In the genomic region with DNA sequence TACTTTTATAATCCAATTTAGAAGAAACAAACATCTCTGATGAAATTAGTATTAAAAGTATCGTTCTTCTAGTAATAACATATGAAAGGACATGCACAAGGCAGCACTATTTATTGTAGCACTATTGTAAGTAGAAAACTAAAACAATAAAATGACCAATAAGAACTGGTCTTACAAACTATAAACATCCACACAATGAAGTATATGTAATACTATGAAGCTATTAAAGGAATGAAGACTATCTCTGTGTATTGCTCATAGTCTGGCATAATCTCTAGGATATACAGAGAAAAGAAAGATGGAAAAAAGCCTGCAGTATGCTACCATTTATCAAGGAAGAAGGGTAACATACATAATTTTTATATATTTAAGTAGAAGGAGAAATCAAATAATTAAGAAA, we compare ENCODE assay signal across 16 cellular contexts. TPM values are rescaled to one million over a fixed set of nuclear protein-coding genes. Genes with fewer than 3 reads are reported as not detected.
A peak's percentile ranks its signal among the peaks of the same experiment; 100 is the strongest.
DNase-seq lines count a peak whose midpoint lies in the region; ATAC-seq and TF ChIP-seq lines count a peak whose summit lies in the region.
"Had no signal": no experiment of that assay in that cellular context is flagged by ENCODE, and none has a peak within 500 bp of the region (broad histone marks: within the 10 kb centered on the region; RNA-seq: fewer than 3 reads in every experiment).

No MANE protein-coding gene starts in this region.

- no peak overlapping the region for H3K4me2 ChIP-seq in IMR-90 (ENCODE audit: low read depth, low read length)
- H3K4me2 ChIP-seq: GM23338 had no signal

- H3K79me1 ChIP-seq in IMR-90 (ENCODE audit: low read depth in 1 of 2, low read length in 2 of 2) = peaks cover 0 to 3% of the 10 kb centered on the region in 2 experiments; a peak in 1 of 4 replicates

- no peaks in the 10 kb centered on the region for H3K9me1 ChIP-seq in IMR-90 (ENCODE audit: insufficient read depth, low read length)

- H3K4me3 ChIP-seq in IMR-90 (ENCODE audit: insufficient read depth, low read depth, low read length) = no peak overlapping the region
- H3K4me3 ChIP-seq: GM23338 had no signal

- H3K4me1 ChIP-seq in IMR-90 (ENCODE audit: control insufficient read depth, insufficient read depth, low read length) = peaks cover under 1% of the 10 kb centered on the region; the same call in 1 of the 2 replicates
- H3K4me1 ChIP-seq: BE2C had no signal

- H3K56ac ChIP-seq in IMR-90 (ENCODE audit: extremely low read depth, insufficient read depth, low read length) = no peak overlapping the region

- H2BK120ac ChIP-seq in IMR-90 (ENCODE audit: low read depth, low read length) = no peak overlapping the region

- no peak overlapping the region for H2AK5ac ChIP-seq in IMR-90 (ENCODE audit: low read depth, low read length)

- H4K5ac ChIP-seq in IMR-90 (ENCODE audit: low read depth, low read length) = no peak overlapping the region

- H3K9ac ChIP-seq in IMR-90 (ENCODE audit: low read depth, low read length) = no peak overlapping the region

- no peak overlapping the region for H2AK9ac ChIP-seq in IMR-90 (replicated peaks; ENCODE audit: low read depth, low read length, poor library complexity)

- no peak for TF ChIP-seq POLR2A in IMR-90 (IDR thresholded peaks at IDR 0.05; ENCODE audit: low read depth, low read length)

- no peak for TF ChIP-seq CTCF in IMR-90 (conservative IDR thresholded peaks at IDR 0.05; ENCODE audit: low read depth, low read length)
- no peak for TF ChIP-seq CTCF in mesothelial cell of epicardium (IDR thresholded peaks at IDR 0.05; ENCODE audit: unreplicated experiment)

- H3K36me3 ChIP-seq in IMR-90 (ENCODE audit: control insufficient read depth, insufficient read depth, low read length) = no peaks in the 10 kb centered on the region
- H3K36me3 ChIP-seq: BE2C had no signal

- in situ Hi-C loops in IMR-90 (cut with MboI; ENCODE audit: low sequenced_read_pairs) = no loop called here

- no peak overlapping the region for H3K4me3 Mint-ChIP-seq in mesothelial cell of epicardium
- H3K4me3 Mint-ChIP-seq: CD4-positive, alpha-beta memory T cell; GM23338; H9; IgD-negative memory B cell had no signal

- peak; percentile 93 for ATAC-seq in IMR-90 (ENCODE audit: low read depth)
- ATAC-seq in GM19452 (IDR thresholded peaks at IDR 0.05; ENCODE audit: unreplicated experiment) = no peak
- no peak for ATAC-seq in activated CD4-positive, CD25-positive, alpha-beta regulatory T cell treated with anti-CD3 and anti-CD28 coated beads, Interleukin-2, amount 50 U/mL, for 24 hours
- ATAC-seq in GM19035 (IDR thresholded peaks at IDR 0.05; ENCODE audit: unreplicated experiment) = no peak
- ATAC-seq: GM23338 had no signal

- peaks cover 17% of the 10 kb centered on the region for H3K36me3 Mint-ChIP-seq in mesothelial cell of epicardium
- H3K36me3 Mint-ChIP-seq: CD4-positive, alpha-beta memory T cell; IgD-negative memory B cell had no signal

- no peak for TF ChIP-seq RAD21 in IMR-90 (IDR thresholded peaks at IDR 0.05; ENCODE audit: low read length)

- peak; percentile 60 for DNase-seq in IMR-90
- peak; percentile 17 for DNase-seq in fibroblast of peridontal ligament (ENCODE audit: extremely low read depth)
- no peak for DNase-seq in mesothelial cell of epicardium (ENCODE audit: low spot score in 2 of 2, unreplicated experiment in 2 of 2)
- no peak for DNase-seq in AG08395 (ENCODE audit: low spot score)
- DNase-seq: BE2C; CD4-positive, alpha-beta memory T cell; DMS153; DMS79 treated with DMSO at 0.1 percent for 48 hours; GDM1; H9 had no signal

- CTCF ChIA-PET in IMR-90 (lab: Yijun Ruan, JAX) = no interaction called here

- H3K14ac ChIP-seq in IMR-90 (replicated peaks; ENCODE audit: low read depth, low read length) = no peak overlapping the region

- H4K20me1 ChIP-seq in IMR-90 (ENCODE audit: insufficient read depth, low read length) = no peaks in the 10 kb centered on the region

- peaks cover 7% of the 10 kb centered on the region for H3K9me3 Mint-ChIP-seq in mesothelial cell of epicardium
- H3K9me3 Mint-ChIP-seq: GM23338, H9, IgD-negative memory B cell had no signal

- BruUV-seq in IMR-90 (replicated peaks; lab: Mats Ljungman, UMichigan) = no TSS peak

- H4K91ac ChIP-seq in IMR-90 (ENCODE audit: insufficient read depth, low read depth, low read length) = no peak overlapping the region

- H3K9me3 ChIP-seq in IMR-90 (ENCODE audit: control insufficient read depth, insufficient read depth, low read length) = no peaks in the 10 kb centered on the region
- H3K9me3 ChIP-seq: BE2C had no signal

- H3K18ac ChIP-seq in IMR-90 (ENCODE audit: low read depth, low read length) = no peak overlapping the region

- H3K27me3 Mint-ChIP-seq in mesothelial cell of epicardium (ENCODE audit: low read depth) = no peaks in the 10 kb centered on the region
- H3K27me3 Mint-ChIP-seq: IgD-negative memory B cell had no signal

- H2BK15ac ChIP-seq in IMR-90 (ENCODE audit: low read depth, low read length) = no peak overlapping the region

- no peak overlapping the region for H3K4ac ChIP-seq in IMR-90 (ENCODE audit: low read depth, low read length)

- H3K27me3 ChIP-seq in IMR-90 (ENCODE audit: control insufficient read depth, insufficient read depth, low read length) = no peaks in the 10 kb centered on the region
- H3K27me3 ChIP-seq: BE2C had no signal

- H3K4me1 Mint-ChIP-seq in mesothelial cell of epicardium = peaks cover 22% of the 10 kb centered on the region
- H3K4me1 Mint-ChIP-seq: CD4-positive, alpha-beta memory T cell; IgD-negative memory B cell had no signal

- intact Hi-C loops in IMR-90 (cut with micrococcal nuclease) = no loop called here

- dilution Hi-C loops in IMR-90 (cut with HindIII; ENCODE audit: low sequenced_read_pairs, unreplicated experiment) = no loop called here

- no peak overlapping the region for H4K8ac ChIP-seq in IMR-90 (ENCODE audit: low read depth in 2 of 2, low read length in 2 of 2)

- H3K27ac ChIP-seq in IMR-90 (ENCODE audit: insufficient read depth, low read length) = no peak overlapping the region
- H3K27ac ChIP-seq: C4-2B had no signal

- H2BK20ac ChIP-seq in IMR-90 (ENCODE audit: low read depth, low read length) = no peak overlapping the region

- H2BK5ac ChIP-seq in IMR-90 (ENCODE audit: low read depth, low read length, poor library complexity, severe bottlenecking) = no peak overlapping the region

- H3K23ac ChIP-seq in IMR-90 (ENCODE audit: low read depth, low read length) = no peak overlapping the region

- POLR2A ChIA-PET in IMR-90 (lab: Charles Lee; ENCODE audit: unreplicated experiment) = no interaction called here

- no CpG with 5 or more reads among the region's 1 CpG for WGBS in IMR-90 (ENCODE audit: extremely low coverage in 2 of 2, insufficient read length in 1 of 2), 2 experiments

- peak overlapping the region; percentile 43 for H3K27ac Mint-ChIP-seq in mesothelial cell of epicardium
- H3K27ac Mint-ChIP-seq: CD4-positive, alpha-beta memory T cell; GM23338; H9; IgD-negative memory B cell had no signal

- H2AFZ ChIP-seq in IMR-90 (replicated peaks; ENCODE audit: low read length, poor library complexity) = no peak overlapping the region
- H2AFZ ChIP-seq: GM23338 had no signal

TF ChIP-seq in IMR-90, 13 proteins besides CTCF, POLR2A, EP300 and RAD21:
- TF ChIP-seq BHLHE40 (IDR thresholded peaks at IDR 0.05; ENCODE audit: low read depth, low read length) = no peak
- no peak for TF ChIP-seq MAZ (IDR thresholded peaks at IDR 0.05; ENCODE audit: borderline replicate concordance, low read depth, low read length)
- TF ChIP-seq MXI1 (IDR thresholded peaks at IDR 0.05; ENCODE audit: borderline replicate concordance, low read depth, low read length) = no peak
- TF ChIP-seq RFX5 (IDR thresholded peaks at IDR 0.05; ENCODE audit: low read depth, low read length) = no peak
- no peak for TF ChIP-seq NFE2L2 (IDR thresholded peaks at IDR 0.05; ENCODE audit: low read depth, low read length)
- no peak for TF ChIP-seq MAFK (IDR thresholded peaks at IDR 0.05; ENCODE audit: low read depth, low read length)
- TF ChIP-seq, protein P1, sequence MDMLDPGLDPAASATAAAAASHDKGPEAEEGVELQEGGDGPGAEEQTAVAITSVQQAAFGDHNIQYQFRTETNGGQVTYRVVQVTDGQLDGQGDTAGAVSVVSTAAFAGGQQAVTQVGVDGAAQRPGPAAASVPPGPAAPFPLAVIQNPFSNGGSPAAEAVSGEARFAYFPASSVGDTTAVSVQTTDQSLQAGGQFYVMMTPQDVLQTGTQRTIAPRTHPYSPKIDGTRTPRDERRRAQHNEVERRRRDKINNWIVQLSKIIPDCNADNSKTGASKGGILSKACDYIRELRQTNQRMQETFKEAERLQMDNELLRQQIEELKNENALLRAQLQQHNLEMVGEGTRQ (IDR thresholded peaks at IDR 0.05; ENCODE audit: low read depth, low read length) = no peak
- TF ChIP-seq CHD1 (IDR thresholded peaks at IDR 0.05; ENCODE audit: low read depth, low read length) = no peak
- TF ChIP-seq, protein P2, sequence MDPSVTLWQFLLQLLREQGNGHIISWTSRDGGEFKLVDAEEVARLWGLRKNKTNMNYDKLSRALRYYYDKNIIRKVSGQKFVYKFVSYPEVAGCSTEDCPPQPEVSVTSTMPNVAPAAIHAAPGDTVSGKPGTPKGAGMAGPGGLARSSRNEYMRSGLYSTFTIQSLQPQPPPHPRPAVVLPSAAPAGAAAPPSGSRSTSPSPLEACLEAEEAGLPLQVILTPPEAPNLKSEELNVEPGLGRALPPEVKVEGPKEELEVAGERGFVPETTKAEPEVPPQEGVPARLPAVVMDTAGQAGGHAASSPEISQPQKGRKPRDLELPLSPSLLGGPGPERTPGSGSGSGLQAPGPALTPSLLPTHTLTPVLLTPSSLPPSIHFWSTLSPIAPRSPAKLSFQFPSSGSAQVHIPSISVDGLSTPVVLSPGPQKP (IDR thresholded peaks at IDR 0.05; ENCODE audit: borderline replicate concordance, low read depth, low read length) = no peak
- TF ChIP-seq RCOR1 (IDR thresholded peaks at IDR 0.05; ENCODE audit: insufficient replicate concordance, low read length) = no peak
- TF ChIP-seq CEBPB (IDR thresholded peaks at IDR 0.05; ENCODE audit: low read depth, low read length) = no peak; the same call in 1 of the 2 replicates
- no peak for TF ChIP-seq FOS (IDR thresholded peaks at IDR 0.05; ENCODE audit: low read depth, low read length)
- TF ChIP-seq SMC3 (IDR thresholded peaks at IDR 0.05; ENCODE audit: low read depth, low read length) = no peak
TF ChIP-seq in IMR-90: peak in this region for 0.

RNA-seq across cellular contexts. Expression of a gene that starts 16.7 kb away (rescaled TPM):
- total RNA-seq in IMR-90 (2012; rRNA removed) = 2.0 and 3.3 TPM in 2 replicates
- 0.87 and 1.2 TPM in 2 replicates for polyA plus RNA-seq in IMR-90 (2012; rRNA removed)
- polyA plus RNA-seq in IMR-90 (2012; cell fraction: cytosol; rRNA removed) = 0.15 and 0.17 TPM in 2 replicates
- 0.16 and 0.95 TPM in 2 replicates for polyA plus RNA-seq in IMR-90 (2012; cell fraction: nucleus; rRNA removed; ENCODE audit: low replicate concordance)
- total RNA-seq in mesothelial cell of epicardium = 8.7 to 9.2 TPM (median 8.9 TPM) in 3 replicates

Comparison
In these comparisons a context has a peak if more than half of its experiments do, and no peak if none do; other contexts are left out.
1. DNase-seq: peak in IMR-90 (single experiment) and fibroblast of peridontal ligament (single experiment); none in mesothelial cell of epicardium (0 of 2) and AG08395 (single experiment).